ENCODE assay signal across 8 cellular contexts in the genomic region with DNA sequence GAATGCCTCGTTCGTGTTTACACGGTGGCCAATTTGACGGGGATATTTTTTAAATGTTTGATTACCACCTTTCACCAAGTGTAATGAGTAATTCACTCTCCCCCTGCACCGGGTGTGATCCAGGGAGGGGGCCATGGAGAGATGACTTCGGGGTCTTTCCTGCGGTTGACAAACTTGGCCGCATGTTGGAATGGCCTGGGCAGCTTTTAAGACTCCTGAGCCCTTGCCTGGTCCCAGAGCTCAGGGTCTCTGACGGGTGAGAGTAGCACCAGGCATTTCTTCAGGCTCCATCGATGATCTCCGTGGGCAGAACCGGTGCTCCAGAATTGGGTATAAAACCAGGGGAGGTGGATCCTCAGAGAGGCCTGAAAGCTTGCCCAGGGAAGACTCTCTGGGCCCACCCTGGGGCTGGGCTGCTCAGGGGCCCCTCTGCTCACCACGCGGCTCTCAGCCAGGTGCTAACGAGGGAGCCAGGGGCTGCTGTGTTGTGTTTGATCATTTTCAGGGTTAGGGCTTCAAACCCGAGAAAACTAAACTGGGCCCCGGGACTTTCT. TPM values are rescaled to one million over a fixed set of nuclear protein-coding genes. Genes with fewer than 3 reads are reported as not detected.
DNase-seq lines count a peak whose midpoint lies in the region; ATAC-seq and TF ChIP-seq lines count a peak whose summit lies in the region.

No MANE protein-coding gene starts in this region.

- peak; percentile 27 to 34 for DNase-seq in activated CD4-positive, alpha-beta T cell treated with anti-CD3 and anti-CD28 coated beads, Interleukin-2, amount 50 U/mL, for 48 hours
- no peak for DNase-seq in fibroblast of pulmonary artery (ENCODE audit: low read depth)
- DNase-seq in psoas muscle = no peak
- no peak for DNase-seq in GOT3 (lab: John Stamatoyannopoulos, UW)
- no peak for DNase-seq in NCI-H2227 treated with DMSO at 0.1 percent for 48 hours (lab: John Stamatoyannopoulos, UW)
- no peak for DNase-seq in AG08395 (ENCODE audit: low spot score)

- H3K4me1 ChIP-seq in psoas muscle = peaks cover 10% of the 10 kb centered on the region

- intact Hi-C loops in psoas muscle (cut with DNase I) = loop anchor here (5.0 kb wide), 1 partner anchor 41 kb away; the partner anchor contains the start of gene ZNF212 (in 2 of the 2)

- H3K36me3 ChIP-seq in psoas muscle (ENCODE audit: insufficient read depth in 1 of 2, low read depth in 1 of 2) = peaks cover 3 to 32% of the 10 kb centered on the region in 2 donors

- ATAC-seq in GM18867 (IDR thresholded peaks at IDR 0.05; ENCODE audit: unreplicated experiment) (peak; percentile 0), HG03025 (IDR thresholded peaks at IDR 0.05; ENCODE audit: low FRiP score, unreplicated experiment) (peak; percentile 10), psoas muscle (no peak)

- TF ChIP-seq CTCF in fibroblast of pulmonary artery (IDR thresholded peaks at IDR 0.05; ENCODE audit: low read length, missing control alignments) = no peak
- TF ChIP-seq CTCF in psoas muscle (IDR thresholded peaks at IDR 0.05) = no peak

- 2 to 3% (median 2%) methylated on average over 17 of the region's 17 CpGs for WGBS in psoas muscle, 3 donors

- H3K27me3 ChIP-seq in psoas muscle (ENCODE audit: insufficient read depth in 3 of 3, low read length in 2 of 3) = no peaks in the 10 kb centered on the region

- H3K27ac ChIP-seq in psoas muscle = peak overlapping the region; percentile 95

- H3K9me3 ChIP-seq in psoas muscle = no peaks in the 10 kb centered on the region

- H3K4me3 ChIP-seq in fibroblast of pulmonary artery (replicated peaks; ENCODE audit: low read depth, low read length) (peak overlapping the region; percentile 82), psoas muscle (peak overlapping the region; percentile 95)

RNA-seq across cellular contexts. Expression of gene ZNF282, which starts 0.9 kb away (rescaled TPM):
- total RNA-seq in psoas muscle = 10 to 100 TPM; 15.3 to 22.5 (median 16.7) TPM
- polyA plus RNA-seq in psoas muscle = 10 to 100 TPM in 1 of 3 donors, 1 to 10 TPM in 2; 7.6 to 11.5 (median 10.0) TPM

RNA-seq across cellular contexts. Expression of gene ZNF212, which starts 43.2 kb away (rescaled TPM):
- 1 to 10 TPM; 3.2 to 6.4 (median 4.5) TPM for total RNA-seq in psoas muscle
- polyA plus RNA-seq in psoas muscle = 1 to 10 TPM; 3.1 to 5.4 (median 4.3) TPM

RNA-seq across cellular contexts. Expression of gene ZNF398, which starts 49.0 kb away (rescaled TPM):
- total RNA-seq in psoas muscle = 10 to 100 TPM in 1 of 4 donors, 1 to 10 TPM in 3; 7.8 to 12.4 (median 8.6) TPM
- 1 to 10 TPM; 2.8 to 6.9 (median 4.2) TPM for polyA plus RNA-seq in psoas muscle

Comparison
In these comparisons a context has a peak if more than half of its experiments do, and no peak if none do; other contexts are left out.
1. ATAC-seq: peak in GM18867 (single experiment) and HG03025 (single experiment); none in psoas muscle (0 of 4).
2. DNase-seq: peak in activated CD4-positive, alpha-beta T cell treated with anti-CD3 and anti-CD28 coated beads, Interleukin-2, amount 50 U/mL, for 48 hours (2 of 2); none in fibroblast of pulmonary artery (single experiment), psoas muscle (0 of 2), GOT3 (single experiment), NCI-H2227 treated with DMSO at 0.1 percent for 48 hours (single experiment) and AG08395 (single experiment).